Comparison of ENCODE assay signal across 12 cellular contexts in the genomic region with DNA sequence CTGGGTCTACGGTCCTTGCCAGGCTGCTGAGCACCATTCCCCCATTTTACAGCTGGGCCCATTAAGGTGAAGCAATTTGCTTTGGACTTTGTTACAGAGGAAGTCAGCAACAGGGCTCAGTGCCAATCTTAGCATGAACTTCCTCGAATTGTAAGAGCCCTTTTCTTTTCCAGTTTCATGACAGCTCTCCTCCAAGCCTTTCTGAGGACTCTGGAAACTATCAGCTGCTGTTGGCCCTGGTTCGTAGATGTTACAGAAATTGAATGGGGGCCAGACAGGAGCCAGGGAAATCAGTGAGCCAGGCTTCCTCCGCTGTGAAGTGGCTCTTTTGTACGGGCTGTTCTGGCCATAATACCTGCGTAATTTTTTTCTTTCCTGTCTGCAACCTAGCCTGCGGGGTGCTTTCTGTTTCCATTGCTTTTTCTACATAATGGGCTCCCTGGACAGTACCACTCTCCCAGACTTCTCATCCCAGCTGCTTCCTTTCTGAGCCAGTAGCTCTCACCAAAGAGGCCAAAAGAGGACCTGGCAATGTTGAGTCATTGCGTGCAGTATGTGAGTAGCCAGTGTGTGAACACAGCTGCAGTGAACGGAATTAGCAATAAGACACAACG.
DNase-seq lines count a peak whose midpoint lies in the region; ATAC-seq, FAIRE-seq and TF ChIP-seq lines count a peak whose summit lies in the region.
"Had no signal": no experiment of that assay in that cellular context is flagged by ENCODE, and none has a peak within 500 bp of the region (broad histone marks: within the 10 kb centered on the region; RNA-seq: fewer than 3 reads in every experiment).

No MANE protein-coding gene starts in this region.

- intact Hi-C loops in kidney (cut with DNase I), result no loop called here

- H3K4me1 Mint-ChIP-seq in activated naive CD8-positive, alpha-beta T cell treated with anti-CD3 and anti-CD28 coated beads for 36 hours, result no peaks in the 10 kb centered on the region
- H3K4me1 Mint-ChIP-seq: CD4-positive, CD25-positive, alpha-beta regulatory T cell had no signal

- no peak for TF ChIP-seq CTCF in AG09309 (IDR thresholded peaks at IDR 0.05; ENCODE audit: control insufficient read depth, insufficient read depth, low read depth, low read length, missing control alignments)
- TF ChIP-seq CTCF in kidney (IDR thresholded peaks at IDR 0.05; ENCODE audit: borderline replicate concordance, extremely low read depth, insufficient read depth), result no peak

- no peak overlapping the region for H3K27ac ChIP-seq in kidney (ENCODE audit: low read depth in 2 of 2, low read length in 2 of 2)
- H3K27ac ChIP-seq: epithelial cell of prostate had no signal

- H3K4me1 ChIP-seq in kidney (ENCODE audit: control insufficient read depth in 1 of 2, insufficient read depth in 1 of 2, low read depth in 1 of 2, low read length in 2 of 2), result peaks cover 0 to 2% of the 10 kb centered on the region in 2 donors

- no peak overlapping the region for H3K9ac ChIP-seq in kidney (ENCODE audit: low read length in 2 of 2)

- no peak for FAIRE-seq in kidney (lab: Jason Lieb, UNC)

- no peak for ATAC-seq in HG02885 (IDR thresholded peaks at IDR 0.05; ENCODE audit: poor library complexity, unreplicated experiment)
- ATAC-seq in GM18868 (IDR thresholded peaks at IDR 0.05; ENCODE audit: unreplicated experiment), result no peak
- ATAC-seq: GM23338 had no signal

- H3K4me3 ChIP-seq in AG09309 (ENCODE audit: control insufficient read depth, low read depth, low read length) (no peak overlapping the region), kidney (ENCODE audit: low read length in 2 of 2) (no peak overlapping the region)
- H3K4me3 ChIP-seq: GM23338 had no signal

- no peaks in the 10 kb centered on the region for H3K27me3 Mint-ChIP-seq in activated naive CD8-positive, alpha-beta T cell treated with anti-CD3 and anti-CD28 coated beads for 36 hours
- H3K27me3 Mint-ChIP-seq: CD4-positive, CD25-positive, alpha-beta regulatory T cell had no signal

- H3K9me3 Mint-ChIP-seq in activated naive CD8-positive, alpha-beta T cell treated with anti-CD3 and anti-CD28 coated beads for 36 hours, result no peaks in the 10 kb centered on the region
- H3K9me3 Mint-ChIP-seq: CD4-positive, CD25-positive, alpha-beta regulatory T cell; GM23338 had no signal

- H3K9me3 ChIP-seq in kidney (ENCODE audit: control insufficient read depth in 1 of 2, low read length in 2 of 2), result no peaks in the 10 kb centered on the region

- no peak overlapping the region for H3K4me3 Mint-ChIP-seq in activated naive CD8-positive, alpha-beta T cell treated with anti-CD3 and anti-CD28 coated beads for 36 hours
- H3K4me3 Mint-ChIP-seq: CD4-positive, CD25-positive, alpha-beta regulatory T cell; GM23338 had no signal

- DNase-seq in AG09309 (ENCODE audit: low read depth) (peak; percentile 63), NCI-H2029 treated with DMSO at 0.1 percent for 48 hours (lab: John Stamatoyannopoulos, UW) (peak; percentile 85), dermis microvascular lymphatic vessel endothelial cell (ENCODE audit: low read depth in 2 of 2) (peak; percentile 94 to 99), midbrain (lab: John Stamatoyannopoulos, UW) (peak; percentile 2), kidney (no peak)
- DNase-seq in activated naive CD8-positive, alpha-beta T cell treated with anti-CD3 and anti-CD28 coated beads for 36 hours, result no peak
- DNase-seq: CD4-positive, CD25-positive, alpha-beta regulatory T cell; stimulated activated CD4-positive, alpha-beta T cell treated with anti-CD3 and anti-CD28 coated beads, Interleukin-15, amount 100 ng/mL, for 24 hours had no signal

- H3K36me3 Mint-ChIP-seq in activated naive CD8-positive, alpha-beta T cell treated with anti-CD3 and anti-CD28 coated beads for 36 hours, result peaks cover 2% of the 10 kb centered on the region

- H3K27ac Mint-ChIP-seq in activated naive CD8-positive, alpha-beta T cell treated with anti-CD3 and anti-CD28 coated beads for 36 hours, result no peak overlapping the region
- H3K27ac Mint-ChIP-seq: GM23338 had no signal

- H3K36me3 ChIP-seq in kidney (ENCODE audit: control insufficient read depth in 1 of 2, insufficient read depth in 2 of 2, low read length in 2 of 2), result no peaks in the 10 kb centered on the region

Comparison
In these comparisons a context has a peak if more than half of its experiments do, and no peak if none do; other contexts are left out.
1. DNase-seq: peak in AG09309 (single experiment), NCI-H2029 treated with DMSO at 0.1 percent for 48 hours (single experiment), dermis microvascular lymphatic vessel endothelial cell (2 of 2) and midbrain (single experiment); none in activated naive CD8-positive, alpha-beta T cell treated with anti-CD3 and anti-CD28 coated beads for 36 hours (single experiment) and kidney (single experiment).